Comparison of ENCODE assay signal across 8 cellular contexts in the genomic region with DNA sequence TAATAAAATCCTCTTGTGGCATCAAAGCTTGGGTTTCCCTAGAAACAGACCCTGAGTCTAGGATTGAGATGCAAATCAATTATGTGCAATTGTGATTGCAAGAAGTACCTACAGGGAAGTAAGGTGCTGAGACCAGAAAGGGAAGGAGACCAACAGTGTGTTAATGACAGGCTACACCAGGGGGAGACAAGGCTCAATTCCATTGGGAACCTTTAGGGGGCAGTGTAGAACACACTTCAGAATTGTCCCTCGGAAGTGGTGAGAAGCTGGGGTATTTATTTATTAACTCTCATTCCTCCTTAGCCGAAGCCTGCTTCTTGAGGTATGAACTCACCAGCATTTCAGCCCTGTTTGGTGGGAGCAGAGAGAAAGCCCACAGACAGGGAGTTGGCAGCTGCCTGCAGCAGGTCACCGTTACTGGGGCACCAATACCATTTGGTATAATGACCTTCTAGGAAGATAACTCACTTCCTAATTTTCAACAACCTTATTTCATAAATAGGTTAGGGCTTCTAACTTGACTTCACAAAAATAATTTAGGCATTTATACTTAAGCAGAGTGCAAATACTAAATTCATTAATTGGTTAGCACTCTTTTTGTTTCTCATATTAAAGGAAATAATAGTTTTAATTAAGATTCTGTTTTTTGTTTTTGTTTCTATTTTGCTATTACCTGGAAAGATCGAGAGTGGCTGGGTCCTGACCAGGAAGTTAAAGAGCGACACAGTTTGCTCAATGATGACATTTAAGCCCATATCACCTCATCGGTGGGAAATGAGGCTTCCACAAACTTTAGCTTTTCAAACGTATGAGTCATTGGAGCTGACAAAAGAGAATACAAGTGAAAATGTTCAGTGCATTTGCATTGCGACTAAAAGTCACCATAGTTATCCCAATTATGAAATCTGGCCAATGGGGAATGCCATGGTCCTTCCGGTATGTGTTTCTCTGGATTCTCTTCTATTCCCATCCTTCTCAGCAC.
A peak's percentile ranks its signal among the peaks of the same experiment; 100 is the strongest.
DNase-seq lines count a peak whose midpoint lies in the region; ATAC-seq lines count a peak whose summit lies in the region.

No MANE protein-coding gene starts in this region.

- H3K4me3 ChIP-seq in H7 (ENCODE audit: insufficient read depth, low read depth, low read length) = no peak overlapping the region
- H3K4me3 ChIP-seq in iPS DF 6.9 (ENCODE audit: low read length) = no peak overlapping the region

- H3K27ac ChIP-seq in iPS DF 6.9 (ENCODE audit: low read length) = no peak overlapping the region

- peak; percentile 76 for ATAC-seq in stimulated activated memory B cell treated with anti-CD40 and anti-IgM and Interleukin-4, amounts not matched to agents 10 μg/mL and 1 μg/mL and 100 μg/mL, for 72 hours

- H3K27me3 Mint-ChIP-seq in activated CD4-positive, alpha-beta T cell treated with anti-CD3 and anti-CD28 coated beads, Interleukin-2, amount 10 ng/mL, durations not matched to agents 24 days and 14 days = peaks cover 2% of the 10 kb centered on the region
- no peaks in the 10 kb centered on the region for H3K27me3 Mint-ChIP-seq in stimulated activated memory B cell treated with anti-CD40 and anti-IgM and Interleukin-4, amounts not matched to agents 10 μg/mL and 1 μg/mL and 100 μg/mL, for 72 hours

- H3K9me3 Mint-ChIP-seq in activated CD4-positive, alpha-beta T cell treated with anti-CD3 and anti-CD28 coated beads, Interleukin-2, amount 10 ng/mL, durations not matched to agents 24 days and 14 days = no peaks in the 10 kb centered on the region
- no peaks in the 10 kb centered on the region for H3K9me3 Mint-ChIP-seq in stimulated activated memory B cell treated with anti-CD40 and anti-IgM and Interleukin-4, amounts not matched to agents 10 μg/mL and 1 μg/mL and 100 μg/mL, for 72 hours

- intact Hi-C loops in activated CD4-positive, alpha-beta T cell treated with anti-CD3 and anti-CD28 coated beads, Interleukin-2, amount 10 ng/mL, durations not matched to agents 24 days and 14 days (cut with micrococcal nuclease) = no loop called here

- H3K27me3 ChIP-seq in H7 (ENCODE audit: control insufficient read depth, insufficient read depth, low read length) (no peaks in the 10 kb centered on the region), iPS DF 6.9 (ENCODE audit: control insufficient read depth, insufficient read depth, low read length) (no peaks in the 10 kb centered on the region)

- no peak overlapping the region for H3K4me3 Mint-ChIP-seq in activated CD4-positive, alpha-beta T cell treated with anti-CD3 and anti-CD28 coated beads, Interleukin-2, amount 10 ng/mL, durations not matched to agents 24 days and 14 days
- no peak overlapping the region for H3K4me3 Mint-ChIP-seq in stimulated activated memory B cell treated with anti-CD40 and anti-IgM and Interleukin-4, amounts not matched to agents 10 μg/mL and 1 μg/mL and 100 μg/mL, for 72 hours

- H3K4me1 Mint-ChIP-seq in activated CD4-positive, alpha-beta T cell treated with anti-CD3 and anti-CD28 coated beads, Interleukin-2, amount 10 ng/mL, durations not matched to agents 24 days and 14 days = peaks cover 1% of the 10 kb centered on the region
- no peaks in the 10 kb centered on the region for H3K4me1 Mint-ChIP-seq in stimulated activated memory B cell treated with anti-CD40 and anti-IgM and Interleukin-4, amounts not matched to agents 10 μg/mL and 1 μg/mL and 100 μg/mL, for 72 hours

- H3K27ac Mint-ChIP-seq in activated CD4-positive, alpha-beta T cell treated with anti-CD3 and anti-CD28 coated beads, Interleukin-2, amount 10 ng/mL, durations not matched to agents 24 days and 14 days = no peak overlapping the region
- H3K27ac Mint-ChIP-seq in stimulated activated memory B cell treated with anti-CD40 and anti-IgM and Interleukin-4, amounts not matched to agents 10 μg/mL and 1 μg/mL and 100 μg/mL, for 72 hours = no peak overlapping the region

- H3K9me3 ChIP-seq in iPS DF 6.9 (ENCODE audit: control insufficient read depth, insufficient read depth, low read length) = no peaks in the 10 kb centered on the region

- DNase-seq in activated CD4-positive, alpha-beta T cell treated with anti-CD3 and anti-CD28 coated beads, Interleukin-2, amount 10 ng/mL, durations not matched to agents 24 days and 14 days = peak; percentile 79
- DNase-seq in activated CD4-positive, alpha-beta T cell treated with anti-CD3 and anti-CD28 coated beads for 4 hours = no peak
- peak; percentile 85 for DNase-seq in H7
- DNase-seq in NCI-H2081 (lab: John Stamatoyannopoulos, UW) = peak; percentile 45 to 67
- DNase-seq in amniotic epithelial cell (ENCODE audit: low read depth) = peak; percentile 39
- peak; percentile 66 for DNase-seq in iPS DF 6.9 (ENCODE audit: low read depth, low spot score)
- no peak for DNase-seq in activated CD8-positive, alpha-beta memory T cell treated with anti-CD3 and anti-CD28 coated beads for 24 hours

- WGBS in iPS DF 6.9 (ENCODE audit: insufficient coverage, insufficient read length) = no CpG with 5 or more reads among the region's 9 CpGs

- no peaks in the 10 kb centered on the region for H3K4me1 ChIP-seq in iPS DF 6.9 (ENCODE audit: control insufficient read depth, insufficient read depth, low read length)

- H3K36me3 ChIP-seq in H7 (replicated peaks; ENCODE audit: control insufficient read depth, insufficient read depth, low read length) (no peaks in the 10 kb centered on the region), iPS DF 6.9 (ENCODE audit: control insufficient read depth, insufficient read depth, low read length) (no peaks in the 10 kb centered on the region)

- no peaks in the 10 kb centered on the region for H3K36me3 Mint-ChIP-seq in activated CD4-positive, alpha-beta T cell treated with anti-CD3 and anti-CD28 coated beads, Interleukin-2, amount 10 ng/mL, durations not matched to agents 24 days and 14 days (ENCODE audit: low read depth)
- no peaks in the 10 kb centered on the region for H3K36me3 Mint-ChIP-seq in stimulated activated memory B cell treated with anti-CD40 and anti-IgM and Interleukin-4, amounts not matched to agents 10 μg/mL and 1 μg/mL and 100 μg/mL, for 72 hours

Comparison
In these comparisons a context has a peak if more than half of its experiments do, and no peak if none do; other contexts are left out.
1. DNase-seq: peak in activated CD4-positive, alpha-beta T cell treated with anti-CD3 and anti-CD28 coated beads, Interleukin-2, amount 10 ng/mL, durations not matched to agents 24 days and 14 days (single experiment), H7 (single experiment), NCI-H2081 (2 of 2), amniotic epithelial cell (single experiment) and iPS DF 6.9 (single experiment); none in activated CD4-positive, alpha-beta T cell treated with anti-CD3 and anti-CD28 coated beads for 4 hours (0 of 2) and activated CD8-positive, alpha-beta memory T cell treated with anti-CD3 and anti-CD28 coated beads for 24 hours (single experiment).